Comparison of ENCODE assay signal across 11 cellular contexts in the genomic region with DNA sequence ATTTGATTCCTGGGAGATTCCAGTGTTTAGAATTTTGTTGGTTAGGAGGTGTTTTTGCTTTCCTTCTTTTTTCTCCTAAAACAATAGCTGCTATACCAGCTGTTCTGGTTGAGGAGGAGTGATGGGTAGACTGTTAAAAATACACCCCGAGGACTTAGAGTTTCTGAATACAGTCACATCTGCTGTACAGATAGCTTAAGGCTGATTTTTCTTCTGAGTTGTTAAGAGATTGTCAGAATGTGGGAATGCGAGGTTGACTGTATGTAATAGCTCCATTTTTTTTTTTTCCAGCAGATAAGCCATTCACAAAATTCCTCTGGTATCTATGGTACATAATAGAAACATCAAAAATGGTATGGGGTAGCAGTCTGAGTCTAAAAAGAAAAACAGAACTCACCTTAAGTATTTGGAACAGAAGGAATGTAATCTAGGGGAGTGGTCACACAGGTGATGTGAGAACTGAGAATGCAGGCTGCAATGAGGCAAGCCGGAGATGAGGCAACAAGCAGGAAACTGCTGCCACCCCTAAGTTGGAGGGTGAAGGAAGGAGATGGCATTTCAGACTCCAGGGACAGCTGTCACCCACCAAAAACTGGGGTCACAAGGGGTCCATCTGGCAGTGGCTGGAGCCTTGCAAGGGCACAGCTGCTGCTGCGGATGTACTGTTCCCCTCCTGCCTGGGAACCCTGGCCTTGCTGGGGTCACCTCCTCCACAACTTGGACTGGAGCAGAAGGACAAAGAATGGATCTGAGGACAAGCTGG. TPM values are rescaled to one million over a fixed set of nuclear protein-coding genes. Genes with fewer than 3 reads are reported as not detected.
DNase-seq lines count a peak whose midpoint lies in the region; ATAC-seq and TF ChIP-seq lines count a peak whose summit lies in the region.
"Had no signal": no experiment of that assay in that cellular context is flagged by ENCODE, and none has a peak within 500 bp of the region (broad histone marks: within the 10 kb centered on the region; RNA-seq: fewer than 3 reads in every experiment).

No MANE protein-coding gene starts in this region.

- peak overlapping the region; percentile 30 for H3K27ac Mint-ChIP-seq in activated naive CD4-positive, alpha-beta T cell treated with anti-CD3 and anti-CD28 coated beads, Interleukin-2, amount 50 U/mL, for 24 hours

- no peak for TF ChIP-seq EP300 in transverse colon (IDR thresholded peaks at IDR 0.05; ENCODE audit: low read depth)

- TF ChIP-seq POLR2A in transverse colon (IDR thresholded peaks at IDR 0.05) = no peak

- H3K27me3 Mint-ChIP-seq in activated naive CD4-positive, alpha-beta T cell treated with anti-CD3 and anti-CD28 coated beads, Interleukin-2, amount 50 U/mL, for 24 hours = no peaks in the 10 kb centered on the region

- peaks cover 9 to 42% (median 21%) of the 10 kb centered on the region in 4 donors for H3K4me1 ChIP-seq in liver (ENCODE audit: control insufficient read depth in 4 of 4, insufficient read depth in 4 of 4, low read length in 3 of 4)
- H3K4me1 ChIP-seq in transverse colon = peaks cover 3 to 64% (median 32%) of the 10 kb centered on the region in 4 donors

- DNase-seq in activated naive CD4-positive, alpha-beta T cell (lab: John Stamatoyannopoulos, UW) = no peak
- DNase-seq in SK-N-MC (ENCODE audit: low read depth, low spot score) = no peak
- DNase-seq in transverse colon = peak; percentile 10
- DNase-seq: sigmoid colon had no signal

- H3K4me3 ChIP-seq in SK-N-MC (peak overlapping the region; percentile 90), liver (ENCODE audit: low read depth in 1 of 3, low read length in 3 of 3) (no peak overlapping the region), transverse colon (no peak overlapping the region)

- intact Hi-C loops in transverse colon (cut with DNase I; ENCODE audit: low total_unique reads) = no loop called here

- no peaks in the 10 kb centered on the region for H3K9me3 Mint-ChIP-seq in activated naive CD4-positive, alpha-beta T cell treated with anti-CD3 and anti-CD28 coated beads, Interleukin-2, amount 50 U/mL, for 24 hours

- no peak for TF ChIP-seq RAD21 in liver (IDR thresholded peaks at IDR 0.05)

- H3K27ac ChIP-seq in SK-N-MC = no peak overlapping the region
- H3K27ac ChIP-seq in liver (ENCODE audit: low read depth in 1 of 2, low read length in 2 of 2) = peak overlapping the region; percentile 2 to 43
- H3K27ac ChIP-seq in transverse colon = peak overlapping the region in 2 of 4 donors; percentile 22 to 30
- H3K27ac ChIP-seq: C4-2B, KMS-11 had no signal

- H3K36me3 ChIP-seq in SK-N-MC (ENCODE audit: insufficient read depth, low read length) (peaks cover 54% of the 10 kb centered on the region), liver (ENCODE audit: control insufficient read depth in 4 of 4, insufficient read depth in 3 of 4, low read depth in 1 of 4, low read length in 3 of 4) (no peaks in the 10 kb centered on the region), transverse colon (no peaks in the 10 kb centered on the region)
- H3K36me3 ChIP-seq: sigmoid colon had no signal

- ATAC-seq in HG03565 (IDR thresholded peaks at IDR 0.05; ENCODE audit: unreplicated experiment) (no peak), HG02970 (IDR thresholded peaks at IDR 0.05; ENCODE audit: low FRiP score, unreplicated experiment) (no peak), HG03571 (IDR thresholded peaks at IDR 0.05; ENCODE audit: unreplicated experiment) (no peak)

- H3K4me3 Mint-ChIP-seq in activated naive CD4-positive, alpha-beta T cell treated with anti-CD3 and anti-CD28 coated beads, Interleukin-2, amount 50 U/mL, for 24 hours = peak overlapping the region; percentile 93

- H3K27me3 ChIP-seq in liver (ENCODE audit: control insufficient read depth in 4 of 4, insufficient read depth in 4 of 4, low read length in 3 of 4) (no peaks in the 10 kb centered on the region), transverse colon (no peaks in the 10 kb centered on the region)
- H3K27me3 ChIP-seq: sigmoid colon had no signal

- in situ Hi-C loops in transverse colon (cut with MboI; ENCODE audit: low pct_ligation_motif_present in 1 of 4, low pct_unique_long_range_greater_than_20kb in 1 of 4, low sequenced_read_pairs in 3 of 4) = no loop called here

- H3K9me3 ChIP-seq in SK-N-MC (ENCODE audit: low read depth, low read length) = no peaks in the 10 kb centered on the region
- H3K9me3 ChIP-seq in liver (ENCODE audit: control insufficient read depth in 4 of 4, low read length in 3 of 4) = no peaks in the 10 kb centered on the region
- no peaks in the 10 kb centered on the region for H3K9me3 ChIP-seq in transverse colon
- H3K9me3 ChIP-seq: sigmoid colon had no signal

- H3K4me1 Mint-ChIP-seq in activated naive CD4-positive, alpha-beta T cell treated with anti-CD3 and anti-CD28 coated beads, Interleukin-2, amount 50 U/mL, for 24 hours = peaks cover 78% of the 10 kb centered on the region

- WGBS in liver = 86% methylated on average over 4 of the region's 4 CpGs
- WGBS in transverse colon (ENCODE audit: low coverage in 1 of 2), 2 donors = 63 to 68% methylated on average over 3 to 4 of the region's 4 CpGs

- TF ChIP-seq CTCF in liver (IDR thresholded peaks at IDR 0.05; ENCODE audit: low read depth, low read length, missing input control) (no peak), transverse colon (IDR thresholded peaks at IDR 0.05) (no peak)

- H3K36me3 Mint-ChIP-seq in activated naive CD4-positive, alpha-beta T cell treated with anti-CD3 and anti-CD28 coated beads, Interleukin-2, amount 50 U/mL, for 24 hours = peaks cover 8% of the 10 kb centered on the region

- H3K9ac ChIP-seq in SK-N-MC (ENCODE audit: insufficient read length) (peak overlapping the region; percentile 82), liver (ENCODE audit: low read depth in 1 of 2, low read length in 2 of 2) (no peak overlapping the region)
- H3K9ac ChIP-seq: KMS-11 had no signal

TF ChIP-seq in liver, 16 proteins besides CTCF, POLR2A, EP300 and RAD21 (continues in another document):
- TF ChIP-seq HNF4A (conservative IDR thresholded peaks at IDR 0.05) (no peak), NR2F2 (IDR thresholded peaks at IDR 0.05) (no peak), FOXA1 (IDR thresholded peaks at IDR 0.05) (no peak), SP1 (IDR thresholded peaks at IDR 0.05) (no peak), FOXA2 (IDR thresholded peaks at IDR 0.05) (no peak), HNF4G (IDR thresholded peaks at IDR 0.05) (no peak), RXRA (IDR thresholded peaks at IDR 0.05) (no peak), JUND (IDR thresholded peaks at IDR 0.05) (no peak), GABPA (IDR thresholded peaks at IDR 0.05 in 1 of 2, conservative IDR thresholded peaks at IDR 0.05 in 1 of 2) (no peak), YY1 (IDR thresholded peaks at IDR 0.05) (no peak), EGR1 (IDR thresholded peaks at IDR 0.05; ENCODE audit: low read depth in 2 of 2) (no peak)
- TF ChIP-seq, protein P1, sequence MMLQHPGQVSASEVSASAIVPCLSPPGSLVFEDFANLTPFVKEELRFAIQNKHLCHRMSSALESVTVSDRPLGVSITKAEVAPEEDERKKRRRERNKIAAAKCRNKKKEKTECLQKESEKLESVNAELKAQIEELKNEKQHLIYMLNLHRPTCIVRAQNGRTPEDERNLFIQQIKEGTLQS (IDR thresholded peaks at IDR 0.05) = no peak
- TF ChIP-seq, protein P2, sequence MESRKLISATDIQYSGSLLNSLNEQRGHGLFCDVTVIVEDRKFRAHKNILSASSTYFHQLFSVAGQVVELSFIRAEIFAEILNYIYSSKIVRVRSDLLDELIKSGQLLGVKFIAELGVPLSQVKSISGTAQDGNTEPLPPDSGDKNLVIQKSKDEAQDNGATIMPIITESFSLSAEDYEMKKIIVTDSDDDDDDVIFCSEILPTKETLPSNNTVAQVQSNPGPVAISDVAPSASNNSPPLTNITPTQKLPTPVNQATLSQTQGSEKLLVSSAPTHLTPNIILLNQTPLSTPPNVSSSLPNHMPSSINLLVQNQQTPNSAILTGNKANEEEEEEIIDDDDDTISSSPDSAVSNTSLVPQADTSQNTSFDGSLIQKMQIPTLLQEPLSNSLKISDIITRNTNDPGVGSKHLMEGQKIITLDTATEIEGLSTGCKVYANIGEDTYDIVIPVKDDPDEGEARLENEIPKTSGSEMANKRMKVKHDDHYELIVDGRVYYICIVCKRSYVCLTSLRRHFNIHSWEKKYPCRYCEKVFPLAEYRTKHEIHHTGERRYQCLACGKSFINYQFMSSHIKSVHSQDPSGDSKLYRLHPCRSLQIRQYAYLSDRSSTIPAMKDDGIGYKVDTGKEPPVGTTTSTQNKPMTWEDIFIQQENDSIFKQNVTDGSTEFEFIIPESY (IDR thresholded peaks at IDR 0.05) = no peak
- TF ChIP-seq, protein P3, sequence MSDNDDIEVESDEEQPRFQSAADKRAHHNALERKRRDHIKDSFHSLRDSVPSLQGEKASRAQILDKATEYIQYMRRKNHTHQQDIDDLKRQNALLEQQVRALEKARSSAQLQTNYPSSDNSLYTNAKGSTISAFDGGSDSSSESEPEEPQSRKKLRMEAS (IDR thresholded peaks at IDR 0.05) = no peak
- TF ChIP-seq, protein P4, sequence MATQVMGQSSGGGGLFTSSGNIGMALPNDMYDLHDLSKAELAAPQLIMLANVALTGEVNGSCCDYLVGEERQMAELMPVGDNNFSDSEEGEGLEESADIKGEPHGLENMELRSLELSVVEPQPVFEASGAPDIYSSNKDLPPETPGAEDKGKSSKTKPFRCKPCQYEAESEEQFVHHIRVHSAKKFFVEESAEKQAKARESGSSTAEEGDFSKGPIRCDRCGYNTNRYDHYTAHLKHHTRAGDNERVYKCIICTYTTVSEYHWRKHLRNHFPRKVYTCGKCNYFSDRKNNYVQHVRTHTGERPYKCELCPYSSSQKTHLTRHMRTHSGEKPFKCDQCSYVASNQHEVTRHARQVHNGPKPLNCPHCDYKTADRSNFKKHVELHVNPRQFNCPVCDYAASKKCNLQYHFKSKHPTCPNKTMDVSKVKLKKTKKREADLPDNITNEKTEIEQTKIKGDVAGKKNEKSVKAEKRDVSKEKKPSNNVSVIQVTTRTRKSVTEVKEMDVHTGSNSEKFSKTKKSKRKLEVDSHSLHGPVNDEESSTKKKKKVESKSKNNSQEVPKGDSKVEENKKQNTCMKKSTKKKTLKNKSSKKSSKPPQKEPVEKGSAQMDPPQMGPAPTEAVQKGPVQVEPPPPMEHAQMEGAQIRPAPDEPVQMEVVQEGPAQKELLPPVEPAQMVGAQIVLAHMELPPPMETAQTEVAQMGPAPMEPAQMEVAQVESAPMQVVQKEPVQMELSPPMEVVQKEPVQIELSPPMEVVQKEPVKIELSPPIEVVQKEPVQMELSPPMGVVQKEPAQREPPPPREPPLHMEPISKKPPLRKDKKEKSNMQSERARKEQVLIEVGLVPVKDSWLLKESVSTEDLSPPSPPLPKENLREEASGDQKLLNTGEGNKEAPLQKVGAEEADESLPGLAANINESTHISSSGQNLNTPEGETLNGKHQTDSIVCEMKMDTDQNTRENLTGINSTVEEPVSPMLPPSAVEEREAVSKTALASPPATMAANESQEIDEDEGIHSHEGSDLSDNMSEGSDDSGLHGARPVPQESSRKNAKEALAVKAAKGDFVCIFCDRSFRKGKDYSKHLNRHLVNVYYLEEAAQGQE (IDR thresholded peaks at IDR 0.05) = no peak

RNA-seq across cellular contexts. Expression of a gene that starts 2.4 kb away (rescaled TPM):
- total RNA-seq in liver (10 to 100 TPM in 1 of 2 donors, 1 to 10 TPM in 1; 9.7 to 16.4 TPM), transverse colon (100 to 1,000 TPM in 1 of 4 donors, 10 to 100 TPM in 3; 55.7 to 166 (median 91.5) TPM)
- 1 to 10 TPM; 4.8 to 6.8 TPM for polyA plus RNA-seq in liver

RNA-seq across cellular contexts. Expression of a gene that starts 49.1 kb away (rescaled TPM):
- total RNA-seq in liver (not detected), transverse colon (not detected)
- not detected for polyA plus RNA-seq in liver
- total RNA-seq: sigmoid colon had no signal
- polyA plus RNA-seq: sigmoid colon had no signal
